8 cellular contexts compared by ENCODE assay signal in genomic region chr11:61587541-61587941, GRCh38. TPM values are rescaled to one million over a fixed set of nuclear protein-coding genes. Genes with fewer than 3 reads are reported as not detected.
A peak's percentile ranks its signal among the peaks of the same experiment; 100 is the strongest.
DNase-seq lines count a peak whose midpoint lies in the region; ATAC-seq and TF ChIP-seq lines count a peak whose summit lies in the region.

No MANE protein-coding gene starts in this region.

- ATAC-seq in mucosa of descending colon (peak; percentile 68), aorta (ENCODE audit: low FRiP score) (peak; percentile 75), GM19023 (IDR thresholded peaks at IDR 0.05; ENCODE audit: unreplicated experiment) (no peak)

- H3K27ac ChIP-seq in BLaER1 treated with 17β-estradiol and CSF1 and Interleukin-3, amounts not matched to agents 10 nM and 100 nM = peak overlapping the region in 2 of 11 experiments; percentile 74; a peak in 4 of 22 replicates
- H3K27ac ChIP-seq in dorsolateral prefrontal cortex = peak overlapping the region in 51 of 59 donors; percentile 14 to 84 (median 63)
- no peak overlapping the region for H3K27ac ChIP-seq in aorta (ENCODE audit: low read depth in 1 of 2, low read length in 2 of 2)

- no peaks in the 10 kb centered on the region for H3K36me3 ChIP-seq in BLaER1 treated with 17β-estradiol and CSF1 and Interleukin-3, amounts not matched to agents 10 nM and 100 nM
- no peaks in the 10 kb centered on the region for H3K36me3 ChIP-seq in NT2/D1 (ENCODE audit: insufficient read depth, insufficient read length, low read length)
- H3K36me3 ChIP-seq in mucosa of descending colon (ENCODE audit: low read depth) = no peaks in the 10 kb centered on the region
- H3K36me3 ChIP-seq in aorta (ENCODE audit: control insufficient read depth in 1 of 2, insufficient read depth in 2 of 2, low read length in 1 of 2) = no peaks in the 10 kb centered on the region

- H3K9ac ChIP-seq in BLaER1 treated with 17β-estradiol and CSF1 and Interleukin-3, amounts not matched to agents 10 nM and 100 nM = peak overlapping the region in 6 of 11 experiments; percentile 30 to 74 (median 51); a peak in 9 of 22 replicates
- H3K9ac ChIP-seq in NT2/D1 (ENCODE audit: insufficient read length, low read depth) = peak overlapping the region; percentile 79

- 1% methylated on average over 34 to 41 of the region's 41 CpGs for WGBS in aorta, 2 donors

- H3K9me3 ChIP-seq in BLaER1 treated with 17β-estradiol and CSF1 and Interleukin-3, amounts not matched to agents 10 nM and 100 nM (replicated peaks in 1 of 11) = no peaks in the 10 kb centered on the region
- H3K9me3 ChIP-seq in NT2/D1 (ENCODE audit: insufficient read depth, low read length) (no peaks in the 10 kb centered on the region), mucosa of descending colon (no peaks in the 10 kb centered on the region), aorta (ENCODE audit: control insufficient read depth, low read length) (no peaks in the 10 kb centered on the region)

- intact Hi-C loops in dorsolateral prefrontal cortex (cut with DNase I) (loop anchor here in 1 of 2 donors (10.0 kb wide), 1 partner anchor 147 kb away; no protein-coding TSS in a partner anchor), mucosa of descending colon (cut with DNase I, micrococcal nuclease) (no loop called here), aorta (cut with DNase I) (no loop called here)

- TF ChIP-seq CTCF in dorsolateral prefrontal cortex (IDR thresholded peaks at IDR 0.05 in 54 of 56, conservative IDR thresholded peaks at IDR 0.05 in 2 of 56; ENCODE audit: low read depth in 1 of 56, partially characterized antibody in 56 of 56) (no peak), mucosa of descending colon (IDR thresholded peaks at IDR 0.05) (no peak)

- DNase-seq in NT2/D1 (ENCODE audit: low read depth, low spot score) (peak; percentile 33), dorsolateral prefrontal cortex (peak in 3 of 10 donors; percentile 45 to 58 (median 57)), mucosa of descending colon (peak; percentile 51 to 66 (median 65)), aorta (peak in 1 of 2 donors; percentile 83), NCI-H1092 treated with DMSO at 0.1 percent for 48 hours (lab: John Stamatoyannopoulos, UW) (no peak), NCI-H510A (lab: John Stamatoyannopoulos, UW) (no peak)

- peaks cover 36 to 57% (median 50%) of the 10 kb centered on the region in 10 experiments for H3K4me1 ChIP-seq in BLaER1 treated with 17β-estradiol and CSF1 and Interleukin-3, amounts not matched to agents 10 nM and 100 nM
- peaks cover 10% of the 10 kb centered on the region for H3K4me1 ChIP-seq in NT2/D1 (ENCODE audit: insufficient read depth, insufficient read length)
- H3K4me1 ChIP-seq in mucosa of descending colon (ENCODE audit: low read depth) = peaks cover 15% of the 10 kb centered on the region
- no peaks in the 10 kb centered on the region for H3K4me1 ChIP-seq in aorta (ENCODE audit: control insufficient read depth in 1 of 2, insufficient read depth in 2 of 2, low read length in 2 of 2)

- H3K4me2 ChIP-seq in BLaER1 treated with 17β-estradiol and CSF1 and Interleukin-3, amounts not matched to agents 10 nM and 100 nM = peak overlapping the region; percentile 83 to 97 (median 93)

- H3K4me3 ChIP-seq in BLaER1 treated with 17β-estradiol and CSF1 and Interleukin-3, amounts not matched to agents 10 nM and 100 nM = peak overlapping the region; percentile 19 to 62 (median 48)
- peak overlapping the region; percentile 49 for H3K4me3 ChIP-seq in NT2/D1 (ENCODE audit: insufficient read length, low read depth)
- peak overlapping the region; percentile 21 to 68 (median 54) for H3K4me3 ChIP-seq in dorsolateral prefrontal cortex
- H3K4me3 ChIP-seq in mucosa of descending colon = no peak overlapping the region
- peak overlapping the region; percentile 15 to 18 for H3K4me3 ChIP-seq in aorta (ENCODE audit: low read length in 2 of 2)

- H3K27me3 ChIP-seq in BLaER1 treated with 17β-estradiol and CSF1 and Interleukin-3, amounts not matched to agents 10 nM and 100 nM = peaks cover 13 to 44% (median 26%) of the 10 kb centered on the region in 11 experiments; a peak in 21 of 22 replicates
- peaks cover 53% of the 10 kb centered on the region for H3K27me3 ChIP-seq in NT2/D1 (ENCODE audit: insufficient read depth, insufficient read length)
- peaks cover 0 to 23% (median 0%) of the 10 kb centered on the region in 45 donors for H3K27me3 ChIP-seq in dorsolateral prefrontal cortex
- no peaks in the 10 kb centered on the region for H3K27me3 ChIP-seq in aorta (ENCODE audit: control insufficient read depth in 1 of 2, insufficient read depth in 2 of 2, low read length in 1 of 2)

- H4K20me1 ChIP-seq in BLaER1 treated with 17β-estradiol and CSF1 and Interleukin-3, amounts not matched to agents 10 nM and 100 nM = peaks cover 0 to 23% (median 0%) of the 10 kb centered on the region in 11 experiments; a peak in 7 of 22 replicates

RNA-seq across cellular contexts. Expression of gene SYT7, which starts 6.7 kb away (rescaled TPM):
- total RNA-seq in dorsolateral prefrontal cortex (100 to 1,000 TPM in 115 of 120 experiments, 10 to 100 TPM in 5; 52.2 to 249 (median 173) TPM), mucosa of descending colon (10 to 100 TPM in 2 of 3 donors, 1 to 10 TPM in 1; 8.2 to 19.7 (median 19.0) TPM), aorta (1 to 10 TPM; 1.0 to 2.3 TPM)
- polyA plus RNA-seq in aorta = under 1 TPM; 0.20 to 0.88 TPM

Comparison
In these comparisons a context has a peak if more than half of its experiments do, and no peak if none do; other contexts are left out.
1. H3K27ac ChIP-seq: peak in dorsolateral prefrontal cortex (51 of 59); none in aorta (0 of 2).
2. DNase-seq: peak in NT2/D1 (single experiment) and mucosa of descending colon (3 of 3); none in NCI-H1092 treated with DMSO at 0.1 percent for 48 hours (single experiment) and NCI-H510A (single experiment).